Comparison of ENCODE assay signal across 8 cellular contexts in genomic region chr14:61252354-61253063, GRCh38. TPM values are rescaled to one million over a fixed set of nuclear protein-coding genes. Genes with fewer than 3 reads are reported as not detected.
DNase-seq lines count a peak whose midpoint lies in the region; ATAC-seq and TF ChIP-seq lines count a peak whose summit lies in the region.

No MANE protein-coding gene starts in this region.

- intact Hi-C loops in left lung (cut with DNase I) = loop anchor here in 1 of 2 donors (10.0 kb wide), 1 partner anchor 628 kb away; no protein-coding TSS in a partner anchor

- peak overlapping the region in 10 of 11 experiments; percentile 38 to 76 (median 66); a peak in 16 of 22 replicates for H3K4me2 ChIP-seq in BLaER1 treated with 17β-estradiol and CSF1 and Interleukin-3, amounts not matched to agents 10 nM and 100 nM

- H3K9me3 ChIP-seq in BLaER1 treated with 17β-estradiol and CSF1 and Interleukin-3, amounts not matched to agents 10 nM and 100 nM (replicated peaks in 1 of 11) = no peaks in the 10 kb centered on the region
- H3K9me3 ChIP-seq in left lung = no peaks in the 10 kb centered on the region

- TF ChIP-seq CTCF in left lung (IDR thresholded peaks at IDR 0.05) = peak; percentile 77 to 78

- H3K36me3 ChIP-seq in BLaER1 treated with 17β-estradiol and CSF1 and Interleukin-3, amounts not matched to agents 10 nM and 100 nM = no peaks in the 10 kb centered on the region
- no peaks in the 10 kb centered on the region for H3K36me3 ChIP-seq in left lung

- H3K27me3 ChIP-seq in BLaER1 treated with 17β-estradiol and CSF1 and Interleukin-3, amounts not matched to agents 10 nM and 100 nM = no peaks in the 10 kb centered on the region
- H3K27me3 ChIP-seq in left lung = no peaks in the 10 kb centered on the region

- ATAC-seq in HG03378 (IDR thresholded peaks at IDR 0.05; ENCODE audit: unreplicated experiment) = peak; percentile 88
- ATAC-seq in activated CD4-positive, CD25-positive, alpha-beta regulatory T cell treated with anti-CD3 and anti-CD28 coated beads, Interleukin-2, amount 50 U/mL, for 24 hours = peak; percentile 65 to 70
- peak; percentile 100 for ATAC-seq in left lung

- no peak overlapping the region for H3K4me3 ChIP-seq in BLaER1 treated with 17β-estradiol and CSF1 and Interleukin-3, amounts not matched to agents 10 nM and 100 nM
- no peak overlapping the region for H3K4me3 ChIP-seq in left lung

- DNase-seq in GM19240 (ENCODE audit: insufficient read length, low spot score) (peak; percentile 44), NCI-H460 (ENCODE audit: extremely low read depth, low read depth) (peak; percentile 85), cerebellum (ENCODE audit: low spot score) (peak; percentile 52), left lung (peak in 1 of 2 donors; percentile 71)
- DNase-seq in stimulated activated CD4-positive, alpha-beta T cell treated with anti-CD3 and anti-CD28 coated beads, Interleukin-4, amount 100 ng/mL, for 4 hours = peak; percentile 39 to 41

- H4K20me1 ChIP-seq in BLaER1 treated with 17β-estradiol and CSF1 and Interleukin-3, amounts not matched to agents 10 nM and 100 nM = no peaks in the 10 kb centered on the region

- no peak overlapping the region for H3K27ac ChIP-seq in BLaER1 treated with 17β-estradiol and CSF1 and Interleukin-3, amounts not matched to agents 10 nM and 100 nM
- no peak overlapping the region for H3K27ac ChIP-seq in left lung

- peak overlapping the region in 1 of 11 experiments; percentile 15; a peak in 2 of 22 replicates for H3K9ac ChIP-seq in BLaER1 treated with 17β-estradiol and CSF1 and Interleukin-3, amounts not matched to agents 10 nM and 100 nM

- peaks cover 20 to 29% (median 24%) of the 10 kb centered on the region in 10 experiments for H3K4me1 ChIP-seq in BLaER1 treated with 17β-estradiol and CSF1 and Interleukin-3, amounts not matched to agents 10 nM and 100 nM
- H3K4me1 ChIP-seq in left lung = peaks cover 4 to 13% of the 10 kb centered on the region in 2 donors

RNA-seq across cellular contexts. Expression of gene TMEM30B, which starts 28.6 kb away (rescaled TPM):
- not detected in 2 replicates for total RNA-seq in NCI-H460 (2014; rRNA removed; shearing (Covaris generic))
- polyA plus RNA-seq in NCI-H460 (2014; cell fraction: nucleus; rRNA removed) = not detected in 2 replicates
- total RNA-seq in cerebellum (0.27 TPM), left lung (10 to 100 TPM; 15.7 to 20.9 TPM)

Comparison
In these comparisons a context has a peak if more than half of its experiments do, and no peak if none do; other contexts are left out.
1. RNA of gene TMEM30B, which starts 28.6 kb away (total RNA-seq): 15.7 to 20.9 TPM in left lung; 0.27 TPM in cerebellum (single experiment) and not detected in NCI-H460; every median in the first group is over 10 times any median in the second.
2. Peak in every context shown above with its lines, with median percentiles within 50 percentile points of each other: ATAC-seq.